Comparison of ENCODE assay signal across 9 cellular contexts in the genomic region with DNA sequence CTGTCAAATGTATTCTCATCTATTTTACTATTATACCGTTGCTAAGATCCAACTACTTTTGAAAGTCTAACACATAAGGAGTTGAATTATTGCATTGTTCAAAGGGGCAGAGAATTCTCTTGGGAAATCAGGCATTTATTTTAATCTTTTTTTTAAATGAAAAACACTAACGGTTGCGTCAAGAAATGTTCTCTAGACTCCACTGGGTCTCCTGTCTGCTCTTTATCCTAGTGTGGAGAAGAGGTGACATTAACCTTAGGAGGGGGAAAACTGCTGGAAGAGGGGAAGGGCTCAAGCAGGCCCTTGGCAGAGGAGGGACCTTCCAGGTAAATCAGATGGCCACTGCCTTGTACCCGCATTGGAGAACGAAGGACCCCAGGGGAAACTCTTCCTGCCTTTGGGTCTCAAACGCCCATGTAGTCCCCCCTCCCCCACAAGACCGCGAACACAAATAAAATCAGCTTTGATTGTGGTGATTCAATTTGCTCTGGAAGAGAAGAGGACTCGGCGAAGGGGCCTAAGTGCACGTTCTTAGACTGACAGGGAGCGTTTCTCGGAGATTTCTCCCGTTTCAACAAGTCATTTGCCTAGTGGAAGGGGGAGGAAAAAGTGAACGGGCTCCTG. TPM values are rescaled to one million over a fixed set of nuclear protein-coding genes. Genes with fewer than 3 reads are reported as not detected.
A peak's percentile ranks its signal among the peaks of the same experiment; 100 is the strongest.
DNase-seq lines count a peak whose midpoint lies in the region; ATAC-seq and TF ChIP-seq lines count a peak whose summit lies in the region.
"Had no signal": no experiment of that assay in that cellular context is flagged by ENCODE, and none has a peak within 500 bp of the region (broad histone marks: within the 10 kb centered on the region; RNA-seq: fewer than 3 reads in every experiment).

No MANE protein-coding gene starts in this region.

- TF ChIP-seq CTCF in H9 (conservative IDR thresholded peaks at IDR 0.05) (no peak), colonic mucosa (IDR thresholded peaks at IDR 0.05) (no peak)

- no peak overlapping the region for H3T11ph ChIP-seq in H9 (ENCODE audit: low read length)

- H3K27ac ChIP-seq in H9 (ENCODE audit: insufficient read length, low read depth, low read length) (no peak overlapping the region), colonic mucosa (peak overlapping the region; percentile 55), skin epidermis (peak overlapping the region in 20 of 21 experiments; percentile 67 to 100 (median 86))

- H2BK120ac ChIP-seq in H9 (ENCODE audit: low read depth, low read length, poor library complexity, severe bottlenecking) = no peak overlapping the region

- no peaks in the 10 kb centered on the region for H3K9me3 ChIP-seq in H9 (ENCODE audit: control insufficient read depth, low read depth, low read length)
- H3K9me3 ChIP-seq in colonic mucosa = no peaks in the 10 kb centered on the region

- H3K4me2 ChIP-seq in H9 (ENCODE audit: insufficient read depth, insufficient read length, low read length) = peak overlapping the region; percentile 50

- no peak overlapping the region for H3K18ac ChIP-seq in H9 (ENCODE audit: insufficient read length, low read depth, low read length)

- H3K9me3 Mint-ChIP-seq in H9 = no peaks in the 10 kb centered on the region; a peak in 1 of 5 replicates
- H3K9me3 Mint-ChIP-seq: natural killer cell treated with Interleukin-12 subunit alpha and Interleukin-12 subunit beta and Interleukin-15 and Interleukin-18, amount 100 ng/mL, for 72 hours had no signal

- peaks cover 15% of the 10 kb centered on the region; the same call in 1 of the 2 replicates for H3K27me3 ChIP-seq in H9 (ENCODE audit: insufficient read depth, low read length)
- H3K27me3 ChIP-seq in colonic mucosa = peaks cover 19% of the 10 kb centered on the region

- no peak overlapping the region for H2AFZ ChIP-seq in H9 (ENCODE audit: low read length)

- H3K4ac ChIP-seq in H9 (ENCODE audit: low read depth, low read length) = no peak overlapping the region

- H3K79me1 ChIP-seq in H9 (ENCODE audit: insufficient read depth, low read depth, low read length, poor library complexity, severe bottlenecking) = no peaks in the 10 kb centered on the region

- peaks cover 8% of the 10 kb centered on the region for H3K23me2 ChIP-seq in H9 (ENCODE audit: insufficient read length, low read depth, low read length, poor library complexity, severe bottlenecking)

- no peak for DNase-seq in H9
- no peak for DNase-seq in colonic mucosa
- peak; percentile 36 for DNase-seq in iPS-NIHi7 (ENCODE audit: extremely low spot score)
- no peak for DNase-seq in NCI-H510A treated with DMSO at 0.1 percent for 48 hours (lab: John Stamatoyannopoulos, UW)
- no peak for DNase-seq in NCI-H226
- DNase-seq in occipital lobe (lab: John Stamatoyannopoulos, UW) = no peak

- H3K27ac Mint-ChIP-seq in H9 = no peak overlapping the region; a peak in 1 of 7 replicates
- H3K27ac Mint-ChIP-seq: natural killer cell treated with Interleukin-12 subunit alpha and Interleukin-12 subunit beta and Interleukin-15 and Interleukin-18, amount 100 ng/mL, for 72 hours had no signal

- H4K20me1 ChIP-seq in H9 (ENCODE audit: control insufficient read depth, insufficient read depth, insufficient read length) = no peaks in the 10 kb centered on the region

- peaks cover 4% of the 10 kb centered on the region; the same call in 1 of the 2 replicates for H3K4me1 ChIP-seq in H9 (ENCODE audit: insufficient read depth, low read length)
- H3K4me1 ChIP-seq in colonic mucosa = peaks cover 6% of the 10 kb centered on the region

- no peak overlapping the region for H2BK20ac ChIP-seq in H9 (ENCODE audit: low read depth, low read length, poor library complexity, severe bottlenecking)

- H3K27me3 Mint-ChIP-seq in H9 (ENCODE audit: low read depth) = peaks cover 63% of the 10 kb centered on the region

- H4K5ac ChIP-seq in H9 (ENCODE audit: insufficient read length, low read depth, low read length) = no peak overlapping the region

- no peak overlapping the region for H3K14ac ChIP-seq in H9 (ENCODE audit: insufficient read depth, low read length)

- peaks cover 12 to 25% of the 10 kb centered on the region in 2 experiments for H3K4me1 Mint-ChIP-seq in H9

- ATAC-seq in GM21423 (IDR thresholded peaks at IDR 0.05; ENCODE audit: unreplicated experiment) = no peak
- ATAC-seq: natural killer cell treated with Interleukin-12 subunit alpha and Interleukin-12 subunit beta and Interleukin-15 and Interleukin-18, amount 100 ng/mL, for 72 hours had no signal

- no peak overlapping the region for H4K91ac ChIP-seq in H9 (ENCODE audit: insufficient read length, low read depth, low read length)

- H4K8ac ChIP-seq in H9 (replicated peaks; ENCODE audit: insufficient read length, low read depth, low read length) = no peak overlapping the region

- no peak overlapping the region for H2BK5ac ChIP-seq in H9 (ENCODE audit: insufficient read length, low read length)

- intact Hi-C loops in colonic mucosa (cut with DNase I) = no loop called here

- H3K9ac ChIP-seq in H9 (ENCODE audit: extremely low read depth, insufficient read length, low read length) (no peak overlapping the region), colonic mucosa (ENCODE audit: low read depth in 2 of 2, low read length in 2 of 2) (peak overlapping the region in 1 of 2 donors; percentile 63)

- peak overlapping the region; percentile 70 to 81 for H3K4me3 Mint-ChIP-seq in H9
- H3K4me3 Mint-ChIP-seq: natural killer cell treated with Interleukin-12 subunit alpha and Interleukin-12 subunit beta and Interleukin-15 and Interleukin-18, amount 100 ng/mL, for 72 hours had no signal

- H3K36me3 ChIP-seq in colonic mucosa = no peaks in the 10 kb centered on the region

- no peak overlapping the region for H2AK5ac ChIP-seq in H9 (ENCODE audit: insufficient read length, low read length)

- WGBS in H9 (ENCODE audit: extremely low coverage, insufficient read length, low lambda C conversion rate) = no CpG with 5 or more reads among the region's 15 CpGs

- H3K23ac ChIP-seq in H9 (ENCODE audit: insufficient read length, low read depth, low read length) = no peak overlapping the region

- H2BK12ac ChIP-seq in H9 (ENCODE audit: insufficient read length, low read depth, low read length) = no peak overlapping the region

- H3K79me2 ChIP-seq in H9 (ENCODE audit: insufficient read depth, low read length) = no peaks in the 10 kb centered on the region

- H3K36me3 Mint-ChIP-seq in H9 (ENCODE audit: insufficient read depth in 1 of 3, low read depth in 3 of 3) = peaks cover 0 to 2% (median 0%) of the 10 kb centered on the region in 3 experiments; a peak in 2 of 7 replicates
- H3K36me3 Mint-ChIP-seq: natural killer cell treated with Interleukin-12 subunit alpha and Interleukin-12 subunit beta and Interleukin-15 and Interleukin-18, amount 100 ng/mL, for 72 hours had no signal

- H3K4me3 ChIP-seq in colonic mucosa = no peak overlapping the region
- peak overlapping the region in 1 of 7 experiments; percentile 72 for H3K4me3 ChIP-seq in skin epidermis

- H3K56ac ChIP-seq in H9 (ENCODE audit: insufficient read length, low read depth, low read length) = no peak overlapping the region

- no peak overlapping the region for H2BK15ac ChIP-seq in H9 (ENCODE audit: low read depth, low read length)

RNA-seq across cellular contexts. Expression of a gene that starts 1.1 kb away (rescaled TPM):
- total RNA-seq in H9 (2021) (1.2 and 1.8 TPM in 2 replicates), colonic mucosa (10 to 100 TPM in 1 of 2 donors, 1 to 10 TPM in 1; 5.6 to 10.7 TPM), occipital lobe (10.3 TPM)
- total RNA-seq: natural killer cell treated with Interleukin-12 subunit alpha and Interleukin-12 subunit beta and Interleukin-15 and Interleukin-18, amount 100 ng/mL, for 72 hours had no signal
